ENCODE assay signal across 9 cellular contexts in genomic region chr10:5284311-5285057, GRCh38.
DNase-seq lines count a peak whose midpoint lies in the region; TF ChIP-seq lines count a peak whose summit lies in the region.
"Had no signal": no experiment of that assay in that cellular context is flagged by ENCODE, and none has a peak within 500 bp of the region (broad histone marks: within the 10 kb centered on the region; RNA-seq: fewer than 3 reads in every experiment).

No MANE protein-coding gene starts in this region.

- peak overlapping the region; percentile 47 for H3K18ac ChIP-seq in H9 (ENCODE audit: insufficient read length, low read depth, low read length)

- H4K8ac ChIP-seq in H9 (replicated peaks; ENCODE audit: insufficient read length, low read depth, low read length) = no peak overlapping the region

- no peak for TF ChIP-seq CTCF in H9 (conservative IDR thresholded peaks at IDR 0.05)
- no peak for TF ChIP-seq CTCF in RWPE1 (conservative IDR thresholded peaks at IDR 0.05; ENCODE audit: low read depth)
- TF ChIP-seq CTCF in fibroblast of the aortic adventitia (IDR thresholded peaks at IDR 0.05; ENCODE audit: insufficient read depth, low read length) = no peak
- TF ChIP-seq CTCF in mesothelial cell of epicardium (IDR thresholded peaks at IDR 0.05; ENCODE audit: unreplicated experiment) = no peak

- H2AK5ac ChIP-seq in H9 (ENCODE audit: insufficient read length, low read length) = no peak overlapping the region

- no peak overlapping the region for H2BK20ac ChIP-seq in H9 (ENCODE audit: low read depth, low read length, poor library complexity, severe bottlenecking)

- no peak overlapping the region for H2BK5ac ChIP-seq in H9 (ENCODE audit: insufficient read length, low read length)

- no peaks in the 10 kb centered on the region for H3K79me1 ChIP-seq in H9 (ENCODE audit: insufficient read depth, low read depth, low read length, poor library complexity, severe bottlenecking)

- no peaks in the 10 kb centered on the region for H3K23me2 ChIP-seq in H9 (ENCODE audit: insufficient read length, low read depth, low read length, poor library complexity, severe bottlenecking)

- H4K20me1 ChIP-seq in H9 (ENCODE audit: control insufficient read depth, insufficient read depth, insufficient read length) = no peaks in the 10 kb centered on the region

- no peak overlapping the region for H3K23ac ChIP-seq in H9 (ENCODE audit: insufficient read length, low read depth, low read length)

- H4K91ac ChIP-seq in H9 (ENCODE audit: insufficient read length, low read depth, low read length) = no peak overlapping the region

- H3K27ac Mint-ChIP-seq in H9 (peak overlapping the region in 1 of 3 experiments; percentile 26; a peak in 1 of 7 replicates), mesothelial cell of epicardium (no peak overlapping the region)

- H3K79me2 ChIP-seq in H9 (ENCODE audit: insufficient read depth, low read length) = no peaks in the 10 kb centered on the region

- no peak overlapping the region for H3K56ac ChIP-seq in H9 (ENCODE audit: insufficient read length, low read depth, low read length)

- no peak overlapping the region for H3K4ac ChIP-seq in H9 (ENCODE audit: low read depth, low read length)

- H3K27me3 Mint-ChIP-seq in H9 (ENCODE audit: low read depth) (no peaks in the 10 kb centered on the region; the same call in 1 of the 2 replicates), mesothelial cell of epicardium (ENCODE audit: low read depth) (peaks cover 2% of the 10 kb centered on the region)

- H3T11ph ChIP-seq in H9 (ENCODE audit: low read length) = no peak overlapping the region

- H3K36me3 Mint-ChIP-seq in H9 (ENCODE audit: insufficient read depth in 1 of 3, low read depth in 3 of 3) (peaks cover 0 to 4% (median 3%) of the 10 kb centered on the region in 3 experiments; a peak in 3 of 7 replicates), mesothelial cell of epicardium (no peaks in the 10 kb centered on the region)

- H2BK120ac ChIP-seq in H9 (ENCODE audit: low read depth, low read length, poor library complexity, severe bottlenecking) = no peak overlapping the region

- H3K4me1 Mint-ChIP-seq in H9 = peaks cover 10 to 16% of the 10 kb centered on the region in 2 experiments
- no peaks in the 10 kb centered on the region for H3K4me1 Mint-ChIP-seq in mesothelial cell of epicardium

- H2BK12ac ChIP-seq in H9 (ENCODE audit: insufficient read length, low read depth, low read length) = no peak overlapping the region

- no peak overlapping the region for H4K5ac ChIP-seq in H9 (ENCODE audit: insufficient read length, low read depth, low read length)

- H3K27me3 ChIP-seq in H9 (ENCODE audit: insufficient read depth, low read length) = no peaks in the 10 kb centered on the region

- CTCF ChIA-PET in RWPE1 (lab: Yijun Ruan, JAX) = interaction anchor here (0.7 to 3.2 kb wide), 2 partner anchors 100 to 435 kb away, joined by 3 to 16 read pairs; no protein-coding TSS in a partner anchor

- no peak overlapping the region for H2BK15ac ChIP-seq in H9 (ENCODE audit: low read depth, low read length)

- H3K4me3 Mint-ChIP-seq in H9 (no peak overlapping the region), mesothelial cell of epicardium (no peak overlapping the region)

- no CpG with 5 or more reads among the region's 9 CpGs for WGBS in H9 (ENCODE audit: extremely low coverage, insufficient read length, low lambda C conversion rate)

- POLR2A ChIA-PET in RWPE1 (lab: Yijun Ruan, JAX; ENCODE audit: low non-redundant PET) = no interaction called here

- H3K9ac ChIP-seq in H9 (ENCODE audit: extremely low read depth, insufficient read length, low read length) = no peak overlapping the region
- H3K9ac ChIP-seq: KMS-11 had no signal

- no peak overlapping the region for H2AFZ ChIP-seq in H9 (ENCODE audit: low read length)

- H3K9me3 ChIP-seq in H9 (ENCODE audit: control insufficient read depth, low read depth, low read length) = no peaks in the 10 kb centered on the region

- no peak overlapping the region for H3K4me2 ChIP-seq in H9 (ENCODE audit: insufficient read depth, insufficient read length, low read length)
- H3K4me2 ChIP-seq: KMS-11 had no signal

- peaks cover 7% of the 10 kb centered on the region; the same call in 1 of the 2 replicates for H3K4me1 ChIP-seq in H9 (ENCODE audit: insufficient read depth, low read length)

- H3K4me3 ChIP-seq in fibroblast of the aortic adventitia (ENCODE audit: low read depth, low read length) = no peak overlapping the region

- H3K27ac ChIP-seq in H9 (ENCODE audit: insufficient read length, low read depth, low read length) = no peak overlapping the region
- H3K27ac ChIP-seq in RWPE1 = no peak overlapping the region
- H3K27ac ChIP-seq: KMS-11 had no signal

- peaks cover 6 to 38% of the 10 kb centered on the region in 2 experiments; a peak in 3 of 5 replicates for H3K9me3 Mint-ChIP-seq in H9
- H3K9me3 Mint-ChIP-seq in mesothelial cell of epicardium = peaks cover 16% of the 10 kb centered on the region

- no peak overlapping the region for H3K14ac ChIP-seq in H9 (ENCODE audit: insufficient read depth, low read length)

- DNase-seq in GM03348 (ENCODE audit: low spot score) (peak; percentile 76), H9 (no peak), RWPE1 (ENCODE audit: low spot score) (peak; percentile 19), fibroblast of the aortic adventitia (ENCODE audit: low read depth) (peak; percentile 60), NCI-H1105 (lab: John Stamatoyannopoulos, UW) (no peak), mesothelial cell of epicardium (ENCODE audit: low spot score in 2 of 2, unreplicated experiment in 2 of 2) (no peak), Ammon's horn (ENCODE audit: low spot score) (no peak), occipital lobe (lab: John Stamatoyannopoulos, UW) (no peak)

Comparison
In these comparisons a context has a peak if more than half of its experiments do, and no peak if none do; other contexts are left out.
1. DNase-seq: peak in GM03348 (single experiment), RWPE1 (single experiment) and fibroblast of the aortic adventitia (single experiment); none in H9 (single experiment), NCI-H1105 (single experiment), mesothelial cell of epicardium (0 of 2), Ammon's horn (single experiment) and occipital lobe (single experiment).